Comparison of ENCODE assay signal across 8 cellular contexts in genomic region chr4:163554870-163555465, GRCh38.
DNase-seq lines count a peak whose midpoint lies in the region; ATAC-seq and TF ChIP-seq lines count a peak whose summit lies in the region.

No MANE protein-coding gene starts in this region.

- no peaks in the 10 kb centered on the region for H3K27me3 ChIP-seq in breast epithelium

- no peak for DNase-seq in GM10266 (ENCODE audit: extremely low spot score)
- peak; percentile 4 for DNase-seq in NCI-H1694 treated with DMSO at 0.1 percent for 48 hours (lab: John Stamatoyannopoulos, UW)
- DNase-seq in breast epithelium (ENCODE audit: low spot score in 2 of 2): no peak
- peak; percentile 21 for DNase-seq in naive B cell
- DNase-seq in GOT3 (lab: John Stamatoyannopoulos, UW): no peak
- no peak for DNase-seq in T1000 (lab: John Stamatoyannopoulos, UW)

- TF ChIP-seq CTCF in GM10266 (IDR thresholded peaks at IDR 0.05; ENCODE audit: control insufficient read depth, insufficient read depth, low read depth, missing control alignments) (peak; percentile 62), breast epithelium (IDR thresholded peaks at IDR 0.05) (peak; percentile 11 to 46 (median 37))

- peaks cover 0 to 11% (median 5%) of the 10 kb centered on the region in 7 donors for H3K9me3 Mint-ChIP-seq in naive B cell

- H3K36me3 ChIP-seq in breast epithelium: no peaks in the 10 kb centered on the region

- peaks cover 60 to 88% (median 66%) of the 10 kb centered on the region in 3 donors for H3K4me1 Mint-ChIP-seq in naive B cell

- no peak for TF ChIP-seq POLR2A in breast epithelium (IDR thresholded peaks at IDR 0.05)

- no peaks in the 10 kb centered on the region for H3K27me3 Mint-ChIP-seq in naive B cell

- H3K36me3 Mint-ChIP-seq in naive B cell: peaks cover 35 to 49% of the 10 kb centered on the region in 2 donors

- H3K4me3 ChIP-seq in breast epithelium: no peak overlapping the region

- H3K27ac ChIP-seq in breast epithelium: no peak overlapping the region

- no peaks in the 10 kb centered on the region for H3K4me1 ChIP-seq in breast epithelium

- intact Hi-C loops in breast epithelium (cut with DNase I; ENCODE audit: low total_unique reads): no loop called here

- ATAC-seq in naive B cell (ENCODE audit: low read depth in 2 of 2) (no peak), HG03095 (IDR thresholded peaks at IDR 0.05; ENCODE audit: unreplicated experiment) (no peak), HG03159 (IDR thresholded peaks at IDR 0.05; ENCODE audit: unreplicated experiment) (no peak)

- H3K9me3 ChIP-seq in breast epithelium: no peaks in the 10 kb centered on the region

- H3K4me3 Mint-ChIP-seq in naive B cell: peak overlapping the region in 2 of 8 donors; percentile 36 to 62

- H3K27ac Mint-ChIP-seq in naive B cell: peak overlapping the region; percentile 20 to 88 (median 81)

Comparison
In these comparisons a context has a peak if more than half of its experiments do, and no peak if none do; other contexts are left out.
1. DNase-seq: peak in NCI-H1694 treated with DMSO at 0.1 percent for 48 hours (single experiment) and naive B cell (single experiment); none in GM10266 (single experiment), breast epithelium (0 of 2), GOT3 (single experiment) and T1000 (single experiment).